In the genomic region with DNA sequence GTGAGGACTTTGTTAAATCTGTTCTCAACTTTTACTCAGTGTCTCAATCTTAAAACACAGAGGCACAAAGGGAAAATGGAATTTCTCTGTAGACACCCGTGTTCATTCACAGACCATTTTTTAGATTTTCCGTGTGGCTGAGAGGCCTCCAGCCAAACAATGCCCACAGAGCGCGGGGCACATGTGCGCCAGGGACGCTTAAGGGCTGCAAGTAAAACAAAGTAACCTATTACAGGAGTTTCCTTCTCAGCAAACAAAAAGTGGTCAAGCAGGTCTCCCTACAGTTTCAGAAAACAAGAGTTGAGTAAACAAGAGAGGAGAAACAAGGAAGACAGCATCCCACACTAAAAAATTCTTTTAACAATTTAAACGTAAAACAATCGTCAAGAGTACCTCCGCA, we compare ENCODE assay signal across 8 cellular contexts.
DNase-seq lines count a peak whose midpoint lies in the region; ATAC-seq, FAIRE-seq and TF ChIP-seq lines count a peak whose summit lies in the region.

No MANE protein-coding gene starts in this region.

- peaks cover 3% of the 10 kb centered on the region for H3K36me3 ChIP-seq in NT2/D1 (ENCODE audit: insufficient read depth, insufficient read length, low read length)
- H3K36me3 ChIP-seq in colonic mucosa = no peaks in the 10 kb centered on the region
- H3K36me3 ChIP-seq in mucosa of descending colon (ENCODE audit: low read depth) = no peaks in the 10 kb centered on the region

- DNase-seq in AG09309 (ENCODE audit: low read depth) (no peak), GM12892 (ENCODE audit: insufficient read length) (no peak), NT2/D1 (ENCODE audit: low read depth, low spot score) (no peak), colonic mucosa (peak; percentile 75), mucosa of descending colon (peak; percentile 69 to 71 (median 70)), Kasumi-1 (lab: John Stamatoyannopoulos, UW) (no peak)

- no peak for TF ChIP-seq POLR2A in GM12892 (IDR thresholded peaks at IDR 0.05; ENCODE audit: low read depth, low read length)

- peak; percentile 9 for FAIRE-seq in GM12892 (lab: Jason Lieb, UNC)

- H3K4me3 ChIP-seq in AG09309 (ENCODE audit: control insufficient read depth, low read depth, low read length) = peak overlapping the region; percentile 57
- H3K4me3 ChIP-seq in NT2/D1 (ENCODE audit: insufficient read length, low read depth) = peak overlapping the region; percentile 58
- H3K4me3 ChIP-seq in colonic mucosa = peak overlapping the region; percentile 50
- no peak overlapping the region for H3K4me3 ChIP-seq in mucosa of descending colon

- TF ChIP-seq CTCF in AG09309 (IDR thresholded peaks at IDR 0.05; ENCODE audit: control insufficient read depth, insufficient read depth, low read depth, low read length, missing control alignments) (no peak), colonic mucosa (IDR thresholded peaks at IDR 0.05) (no peak), mucosa of descending colon (IDR thresholded peaks at IDR 0.05) (no peak)

- H3K9me3 ChIP-seq in NT2/D1 (ENCODE audit: insufficient read depth, low read length) = no peaks in the 10 kb centered on the region
- no peaks in the 10 kb centered on the region for H3K9me3 ChIP-seq in colonic mucosa
- H3K9me3 ChIP-seq in mucosa of descending colon = no peaks in the 10 kb centered on the region

- H3K9ac ChIP-seq in NT2/D1 (ENCODE audit: insufficient read length, low read depth) (peak overlapping the region; percentile 76), colonic mucosa (ENCODE audit: low read depth in 2 of 2, low read length in 2 of 2) (peak overlapping the region; percentile 24 to 69)

- H3K4me1 ChIP-seq in NT2/D1 (ENCODE audit: insufficient read depth, insufficient read length) (no peaks in the 10 kb centered on the region), colonic mucosa (no peaks in the 10 kb centered on the region), mucosa of descending colon (ENCODE audit: low read depth) (peaks cover 28% of the 10 kb centered on the region)

- intact Hi-C loops in colonic mucosa (cut with DNase I) (no loop called here), mucosa of descending colon (cut with DNase I, micrococcal nuclease) (no loop called here)

- H3K27me3 ChIP-seq in NT2/D1 (ENCODE audit: insufficient read depth, insufficient read length) (no peaks in the 10 kb centered on the region), colonic mucosa (no peaks in the 10 kb centered on the region)

- peak overlapping the region; percentile 94 for H3K27ac ChIP-seq in colonic mucosa

- ATAC-seq in mucosa of descending colon = peak; percentile 54
- no peak for ATAC-seq in HG02798 (IDR thresholded peaks at IDR 0.05; ENCODE audit: poor library complexity, unreplicated experiment)
- ATAC-seq in HG03280 (IDR thresholded peaks at IDR 0.05; ENCODE audit: unreplicated experiment) = no peak

Comparison
In these comparisons a context has a peak if more than half of its experiments do, and no peak if none do; other contexts are left out.
1. DNase-seq: peak in colonic mucosa (single experiment) and mucosa of descending colon (3 of 3); none in AG09309 (single experiment), GM12892 (single experiment), NT2/D1 (single experiment) and Kasumi-1 (0 of 2).